10 cellular contexts compared by ENCODE assay signal in the genomic region with DNA sequence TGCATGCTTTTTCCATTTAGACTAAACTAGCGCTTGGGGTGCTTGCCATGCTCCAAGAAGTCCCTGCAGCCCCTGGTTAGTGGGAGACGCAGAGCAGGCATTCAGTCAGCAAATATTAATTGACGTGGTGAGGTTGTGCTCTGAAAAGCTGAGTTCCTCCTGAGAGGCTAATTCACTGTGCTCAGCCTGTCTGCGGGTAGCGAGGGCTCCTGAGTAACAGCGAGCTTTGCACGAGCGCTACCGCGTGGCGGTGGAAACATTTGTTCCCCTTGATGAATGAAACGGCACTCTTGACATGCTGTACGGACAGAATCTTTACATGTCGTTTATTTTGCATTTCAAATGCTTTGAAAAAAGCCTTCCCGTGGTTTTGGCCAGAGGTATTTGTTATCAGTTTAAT.
A peak's percentile ranks its signal among the peaks of the same experiment; 100 is the strongest.
DNase-seq lines count a peak whose midpoint lies in the region; ATAC-seq, FAIRE-seq and TF ChIP-seq lines count a peak whose summit lies in the region.
"Had no signal": no experiment of that assay in that cellular context is flagged by ENCODE, and none has a peak within 500 bp of the region (broad histone marks: within the 10 kb centered on the region; RNA-seq: fewer than 3 reads in every experiment).

No MANE protein-coding gene starts in this region.

- H3K4me3 Mint-ChIP-seq in activated CD8-positive, alpha-beta memory T cell treated with anti-CD3 and anti-CD28 coated beads, Interleukin-2, amount 10 ng/mL, durations not matched to agents 7 days and 5 days = no peak overlapping the region
- H3K4me3 Mint-ChIP-seq in CD14-positive monocyte = peak overlapping the region in 1 of 2 donors; percentile 64

- no peaks in the 10 kb centered on the region for H3K27me3 ChIP-seq in stomach smooth muscle (ENCODE audit: control insufficient read depth in 1 of 2, insufficient read depth in 2 of 2, low read length in 2 of 2)
- H3K27me3 ChIP-seq: BE2C, upper lobe of left lung had no signal

- H3K9ac ChIP-seq in kidney (ENCODE audit: low read length in 2 of 2) (no peak overlapping the region), stomach smooth muscle (ENCODE audit: low read length in 2 of 2) (peak overlapping the region in 1 of 2 donors; percentile 10)

- H3K27ac ChIP-seq in kidney (ENCODE audit: low read depth in 2 of 2, low read length in 2 of 2) (peak overlapping the region; percentile 43 to 64), stomach smooth muscle (ENCODE audit: low read length) (no peak overlapping the region)
- H3K27ac ChIP-seq: upper lobe of left lung had no signal

- peak; percentile 45 for ATAC-seq in activated CD8-positive, alpha-beta memory T cell treated with anti-CD3 and anti-CD28 coated beads, Interleukin-2, amount 10 ng/mL, durations not matched to agents 7 days and 5 days
- no peak for ATAC-seq in HG02759 (IDR thresholded peaks at IDR 0.05; ENCODE audit: unreplicated experiment)
- no peak for ATAC-seq in HG02973 (IDR thresholded peaks at IDR 0.05; ENCODE audit: unreplicated experiment)

- TF ChIP-seq CTCF in kidney (IDR thresholded peaks at IDR 0.05; ENCODE audit: borderline replicate concordance, extremely low read depth, insufficient read depth) (peak; percentile 28), CD14-positive monocyte (IDR thresholded peaks at IDR 0.05) (no peak)

- H3K4me1 ChIP-seq in kidney (ENCODE audit: control insufficient read depth in 1 of 2, insufficient read depth in 1 of 2, low read depth in 1 of 2, low read length in 2 of 2) (peaks cover 19 to 22% of the 10 kb centered on the region in 2 donors), stomach smooth muscle (ENCODE audit: control insufficient read depth, insufficient read depth, low read length) (peaks cover 14% of the 10 kb centered on the region)
- H3K4me1 ChIP-seq: BE2C had no signal

- H3K27ac Mint-ChIP-seq in activated CD8-positive, alpha-beta memory T cell treated with anti-CD3 and anti-CD28 coated beads, Interleukin-2, amount 10 ng/mL, durations not matched to agents 7 days and 5 days = no peak overlapping the region
- no peak overlapping the region for H3K27ac Mint-ChIP-seq in CD14-positive monocyte

- FAIRE-seq in kidney (lab: Jason Lieb, UNC) = no peak

- peaks cover 5% of the 10 kb centered on the region for H3K4me1 Mint-ChIP-seq in activated CD8-positive, alpha-beta memory T cell treated with anti-CD3 and anti-CD28 coated beads, Interleukin-2, amount 10 ng/mL, durations not matched to agents 7 days and 5 days
- H3K4me1 Mint-ChIP-seq in CD14-positive monocyte = peaks cover 3% of the 10 kb centered on the region

- peaks cover 8% of the 10 kb centered on the region for H3K27me3 Mint-ChIP-seq in activated CD8-positive, alpha-beta memory T cell treated with anti-CD3 and anti-CD28 coated beads, Interleukin-2, amount 10 ng/mL, durations not matched to agents 7 days and 5 days
- H3K27me3 Mint-ChIP-seq in CD14-positive monocyte (ENCODE audit: low read depth in 3 of 3) = peaks cover 0 to 6% (median 3%) of the 10 kb centered on the region in 3 donors

- CTCF ChIA-PET in activated CD8-positive, alpha-beta memory T cell treated with anti-CD3 and anti-CD28 coated beads, Interleukin-2, amount 10 ng/mL, durations not matched to agents 7 days and 5 days (lab: Charles Lee) = interaction anchor here (1.4 to 1.6 kb wide), 2 partner anchors 27 to 50 kb away, joined by 5 to 8 read pairs; no protein-coding TSS in a partner anchor

- intact Hi-C loops in kidney (cut with DNase I) (no loop called here), CD14-positive monocyte (cut with micrococcal nuclease) (no loop called here)

- no peaks in the 10 kb centered on the region for H3K36me3 Mint-ChIP-seq in activated CD8-positive, alpha-beta memory T cell treated with anti-CD3 and anti-CD28 coated beads, Interleukin-2, amount 10 ng/mL, durations not matched to agents 7 days and 5 days
- no peaks in the 10 kb centered on the region for H3K36me3 Mint-ChIP-seq in CD14-positive monocyte

- no peaks in the 10 kb centered on the region for H3K36me3 ChIP-seq in kidney (ENCODE audit: control insufficient read depth in 1 of 2, insufficient read depth in 2 of 2, low read length in 2 of 2)
- no peaks in the 10 kb centered on the region for H3K36me3 ChIP-seq in stomach smooth muscle (ENCODE audit: control insufficient read depth in 2 of 2, insufficient read depth in 2 of 2, low read length in 2 of 2)
- H3K36me3 ChIP-seq: BE2C, upper lobe of left lung had no signal

- H3K9me3 Mint-ChIP-seq in activated CD8-positive, alpha-beta memory T cell treated with anti-CD3 and anti-CD28 coated beads, Interleukin-2, amount 10 ng/mL, durations not matched to agents 7 days and 5 days (ENCODE audit: low read depth) = no peaks in the 10 kb centered on the region
- H3K9me3 Mint-ChIP-seq in CD14-positive monocyte = peaks cover 0 to 2% (median 0%) of the 10 kb centered on the region in 7 donors

- H3K9me3 ChIP-seq in kidney (ENCODE audit: control insufficient read depth in 1 of 2, low read length in 2 of 2) = no peaks in the 10 kb centered on the region
- no peaks in the 10 kb centered on the region for H3K9me3 ChIP-seq in stomach smooth muscle (ENCODE audit: control insufficient read depth in 2 of 2, low read length in 2 of 2)
- H3K9me3 ChIP-seq: BE2C, upper lobe of left lung had no signal

- peak; percentile 45 for DNase-seq in activated CD8-positive, alpha-beta memory T cell treated with anti-CD3 and anti-CD28 coated beads, Interleukin-2, amount 10 ng/mL, durations not matched to agents 7 days and 5 days
- no peak for DNase-seq in activated CD8-positive, alpha-beta memory T cell treated with anti-CD3 and anti-CD28 coated beads, Interleukin-2, amount 50 U/mL, for 4 hours
- peak; percentile 89 for DNase-seq in astrocyte of the hippocampus (ENCODE audit: low read depth, low spot score)
- no peak for DNase-seq in kidney
- DNase-seq in CD14-positive monocyte (ENCODE audit: low spot score) = no peak

- H3K4me3 ChIP-seq in kidney (ENCODE audit: low read length in 2 of 2) (peak overlapping the region in 1 of 2 donors; percentile 7), stomach smooth muscle (ENCODE audit: low read length in 2 of 2) (peak overlapping the region; percentile 15 to 58)
- H3K4me3 ChIP-seq: upper lobe of left lung had no signal

Comparison
In these comparisons a context has a peak if more than half of its experiments do, and no peak if none do; other contexts are left out.
1. DNase-seq: peak in activated CD8-positive, alpha-beta memory T cell treated with anti-CD3 and anti-CD28 coated beads, Interleukin-2, amount 10 ng/mL, durations not matched to agents 7 days and 5 days (single experiment) and astrocyte of the hippocampus (single experiment); none in activated CD8-positive, alpha-beta memory T cell treated with anti-CD3 and anti-CD28 coated beads, Interleukin-2, amount 50 U/mL, for 4 hours (single experiment), kidney (single experiment) and CD14-positive monocyte (single experiment).